ENCODE assay signal across 12 cellular contexts in the genomic region with DNA sequence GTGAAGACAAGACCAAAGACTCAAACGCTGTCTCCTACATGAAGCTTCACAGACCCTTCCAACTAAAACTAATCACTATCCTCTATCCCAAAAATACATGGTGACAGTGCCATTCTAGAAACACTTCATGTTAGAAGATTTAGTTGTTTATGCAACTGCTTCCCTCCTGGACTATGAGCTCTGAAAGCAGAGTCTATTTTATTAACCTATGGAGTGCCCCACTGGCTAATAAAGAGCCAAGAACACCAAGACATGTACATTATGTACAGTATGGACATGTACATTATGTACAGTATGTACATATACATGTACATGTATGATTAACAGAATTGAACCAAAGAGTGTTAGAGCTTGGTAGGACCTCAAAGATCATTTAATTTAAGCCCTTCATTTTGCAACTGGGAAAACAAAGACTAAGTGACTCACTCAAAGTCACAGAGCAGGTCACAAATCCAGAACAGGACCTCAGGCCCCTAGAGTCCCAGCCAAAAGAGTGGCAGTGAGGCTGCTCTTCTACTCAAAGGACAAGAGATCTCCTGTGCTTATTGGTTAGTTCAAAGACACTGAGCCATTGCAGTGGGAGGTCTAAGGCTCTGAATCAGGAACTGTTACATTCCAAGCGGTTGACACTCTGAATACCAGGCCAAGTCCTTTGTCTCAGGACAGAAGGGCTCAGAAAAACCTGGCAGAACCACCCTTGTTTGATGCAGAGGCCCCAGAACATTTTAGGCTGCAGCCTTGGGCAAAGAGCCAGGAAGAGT.
DNase-seq lines count a peak whose midpoint lies in the region; ATAC-seq, FAIRE-seq and TF ChIP-seq lines count a peak whose summit lies in the region.
"Had no signal": no experiment of that assay in that cellular context is flagged by ENCODE, and none has a peak within 500 bp of the region (broad histone marks: within the 10 kb centered on the region; RNA-seq: fewer than 3 reads in every experiment).

No MANE protein-coding gene starts in this region.

- H2AFZ ChIP-seq in keratinocyte (ENCODE audit: control insufficient read depth, low read length), result no peak overlapping the region

- H3K4me3 ChIP-seq in HUES48 (ENCODE audit: low read depth, low read length), result no peak overlapping the region
- H3K4me3 ChIP-seq in keratinocyte (ENCODE audit: control insufficient read depth in 2 of 3, extremely low read depth in 1 of 3, insufficient read depth in 2 of 3, low read depth in 1 of 3, low read length in 3 of 3), result no peak overlapping the region
- H3K4me3 ChIP-seq in vagina, result no peak overlapping the region
- H3K4me3 ChIP-seq: K562, SJCRH30 had no signal

- peaks cover 2% of the 10 kb centered on the region for H3K79me2 ChIP-seq in keratinocyte (ENCODE audit: control insufficient read depth, insufficient read depth, low read length)

- H3K27ac ChIP-seq in HUES48 (ENCODE audit: low read depth, low read length) (peak overlapping the region; percentile 68), keratinocyte (ENCODE audit: control insufficient read depth, insufficient read depth, low read length) (no peak overlapping the region), vagina (no peak overlapping the region)
- H3K27ac ChIP-seq: SJCRH30 had no signal

- H3K36me3 ChIP-seq in HUES48 (ENCODE audit: control insufficient read depth, insufficient read depth, low read length), result no peaks in the 10 kb centered on the region
- H3K36me3 ChIP-seq in keratinocyte (ENCODE audit: control insufficient read depth in 2 of 2, extremely low read depth in 1 of 2, insufficient read depth in 2 of 2, low read length in 2 of 2), result no peaks in the 10 kb centered on the region
- H3K36me3 ChIP-seq in vagina, result no peaks in the 10 kb centered on the region
- H3K36me3 ChIP-seq: SJCRH30 had no signal

- H3K4me1 ChIP-seq in HUES48 (ENCODE audit: control insufficient read depth, insufficient read depth, low read length) (peaks cover 16% of the 10 kb centered on the region; the same call in 1 of the 2 replicates), keratinocyte (ENCODE audit: control insufficient read depth, extremely low read depth, insufficient read depth, low read length) (peaks cover 11% of the 10 kb centered on the region), vagina (peaks cover 14% of the 10 kb centered on the region)
- H3K4me1 ChIP-seq: SJCRH30 had no signal

- dilution Hi-C loops in keratinocyte (cut with MboI; ENCODE audit: extremely low pct_ligation_motif_present, low sequenced_read_pairs), result no loop called here

- H4K20me1 ChIP-seq in keratinocyte (ENCODE audit: control insufficient read depth, extremely low read depth, insufficient read depth, low read length), result no peaks in the 10 kb centered on the region

- H3K4me2 ChIP-seq in keratinocyte (ENCODE audit: control insufficient read depth, extremely low read depth, insufficient read depth, low read depth, low read length), result no peak overlapping the region

- no peaks in the 10 kb centered on the region for H3K9me3 ChIP-seq in HUES48 (ENCODE audit: control insufficient read depth, insufficient read depth, low read length)
- no peaks in the 10 kb centered on the region for H3K9me3 ChIP-seq in keratinocyte (ENCODE audit: control insufficient read depth, low read depth, low read length)
- no peaks in the 10 kb centered on the region for H3K9me3 ChIP-seq in vagina
- H3K9me3 ChIP-seq: SJCRH30 had no signal

- peak; percentile 57 for FAIRE-seq in keratinocyte (lab: Jason Lieb, UNC)
- FAIRE-seq: K562 had no signal

- intact Hi-C loops in vagina (cut with DNase I), result no loop called here

- H3K9ac ChIP-seq in HUES48 (ENCODE audit: low read depth, low read length) (no peak overlapping the region), keratinocyte (ENCODE audit: control insufficient read depth, extremely low read depth, insufficient read depth, low read length) (no peak overlapping the region)

- DNase-seq in 8988T (peak; percentile 25), cerebellum (ENCODE audit: low spot score) (peak; percentile 24), keratinocyte (ENCODE audit: low read depth, low spot score) (peak; percentile 26), NCI-H345 treated with DMSO at 0.1 percent for 48 hours (lab: John Stamatoyannopoulos, UW; ENCODE audit: unreplicated experiment) (no peak), vagina (ENCODE audit: extremely low spot score in 2 of 2) (no peak), GM20000 (ENCODE audit: low spot score) (no peak)
- DNase-seq: activated T-cell treated with anti-CD3 and anti-CD28 coated beads, Interleukin-2, amount 50 U/mL, for 72 hours; SJCRH30; stimulated activated CD4-positive, alpha-beta T cell treated with anti-CD3 and anti-CD28 coated beads, Interleukin-4, amount 100 ng/mL, for 24 hours had no signal

- H3K27me3 ChIP-seq in HUES48 (ENCODE audit: control insufficient read depth, insufficient read depth, low read length) (no peaks in the 10 kb centered on the region), keratinocyte (ENCODE audit: control insufficient read depth, extremely low read depth, insufficient read depth, low read length) (no peaks in the 10 kb centered on the region), vagina (no peaks in the 10 kb centered on the region)
- H3K27me3 ChIP-seq: SJCRH30 had no signal

- TF ChIP-seq POLR2A in vagina (IDR thresholded peaks at IDR 0.05), result no peak

- no peaks in the 10 kb centered on the region for H3K9me1 ChIP-seq in keratinocyte (ENCODE audit: control insufficient read depth, extremely low read depth, insufficient read depth, low read length)

- TF ChIP-seq CTCF in keratinocyte (optimal IDR thresholded peaks at IDR 0.05 in 1 of 3, IDR thresholded peaks at IDR 0.05 in 1 of 3, conservative IDR thresholded peaks at IDR 0.05 in 1 of 3; ENCODE audit: extremely low read depth in 1 of 3, insufficient read depth in 2 of 3, low read length in 3 of 3) (no peak), vagina (IDR thresholded peaks at IDR 0.05) (no peak), GM20000 (IDR thresholded peaks at IDR 0.05; ENCODE audit: extremely low read depth, missing control alignments) (no peak)

- ATAC-seq in GM19463 (IDR thresholded peaks at IDR 0.05; ENCODE audit: unreplicated experiment), result no peak
- ATAC-seq: activated T-cell treated with anti-CD3 and anti-CD28 coated beads, Interleukin-2, amount 50 U/mL, for 72 hours; K562 had no signal

Comparison
In these comparisons a context has a peak if more than half of its experiments do, and no peak if none do; other contexts are left out.
1. DNase-seq: peak in 8988T (single experiment), cerebellum (single experiment) and keratinocyte (single experiment); none in NCI-H345 treated with DMSO at 0.1 percent for 48 hours (single experiment), vagina (0 of 2) and GM20000 (single experiment).